ENCODE assay signal across 3 cellular contexts in the genomic region with DNA sequence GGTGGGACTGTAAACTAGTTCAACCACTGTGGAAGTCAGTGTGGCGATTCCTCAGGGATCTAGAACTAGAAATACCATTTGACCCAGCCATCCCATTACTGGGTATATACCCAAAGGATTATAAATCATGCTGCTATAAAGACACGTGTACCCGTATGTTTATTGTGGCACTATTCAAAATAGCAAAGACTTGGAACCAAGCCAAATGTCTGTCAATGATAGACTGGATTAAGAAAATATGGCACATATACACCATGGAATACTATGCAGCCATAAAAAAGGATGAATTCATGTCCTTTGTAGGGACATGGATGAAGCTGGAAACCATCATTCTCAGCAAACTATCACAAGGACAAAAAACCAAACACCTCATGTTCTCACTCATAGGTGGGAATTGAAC. TPM values are rescaled to one million over a fixed set of nuclear protein-coding genes. Genes with fewer than 3 reads are reported as not detected.
"Had no signal": no experiment of that assay in that cellular context is flagged by ENCODE, and none has a peak within 500 bp of the region (broad histone marks: within the 10 kb centered on the region; RNA-seq: fewer than 3 reads in every experiment).

No MANE protein-coding gene starts in this region.

RNA-seq across cellular contexts. Expression of a gene that starts 11.9 kb away (rescaled TPM):
- total RNA-seq: HT-29, IMR-90 had no signal
- polyA plus RNA-seq: IgD-negative memory B cell, IMR-90 had no signal

RNA-seq across cellular contexts. Expression of a gene that starts 37.1 kb away (rescaled TPM):
- total RNA-seq: HT-29, IMR-90 had no signal
- polyA plus RNA-seq: IgD-negative memory B cell, IMR-90 had no signal
